ENCODE assay signal across 23 cellular contexts in the genomic region with DNA sequence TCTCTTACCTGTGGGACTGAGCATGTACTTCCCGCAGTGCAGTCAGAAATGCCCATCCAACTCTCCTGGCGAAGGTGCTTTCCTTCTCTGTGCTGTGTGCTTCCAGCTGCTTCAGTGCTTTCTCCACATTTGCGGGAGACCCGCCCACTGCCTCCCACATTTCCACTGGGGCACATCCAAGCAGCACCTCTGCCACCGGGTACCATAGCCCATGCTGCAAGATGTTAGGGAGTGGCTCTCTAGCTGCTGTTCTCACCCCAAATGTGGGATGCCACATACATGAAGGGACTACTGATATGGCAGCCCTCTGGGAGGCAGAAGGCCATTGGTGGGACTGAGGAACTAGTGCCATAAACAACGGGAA. TPM values are rescaled to one million over a fixed set of nuclear protein-coding genes. Genes with fewer than 3 reads are reported as not detected.
A peak's percentile ranks its signal among the peaks of the same experiment; 100 is the strongest.
DNase-seq lines count a peak whose midpoint lies in the region; ATAC-seq, FAIRE-seq and TF ChIP-seq lines count a peak whose summit lies in the region.
"Had no signal": no experiment of that assay in that cellular context is flagged by ENCODE, and none has a peak within 500 bp of the region (broad histone marks: within the 10 kb centered on the region; RNA-seq: fewer than 3 reads in every experiment).

No MANE protein-coding gene starts in this region.

- intact Hi-C loops in left colon (cut with DNase I, micrococcal nuclease) = no loop called here

- no peak overlapping the region for H3K4me3 ChIP-seq in CD4-positive, CD25-positive, alpha-beta regulatory T cell (ENCODE audit: low read depth, low read length)
- H3K4me3 ChIP-seq in DND-41 (ENCODE audit: low read depth in 1 of 2, low read length in 2 of 2) (no peak overlapping the region), mesenchymal stem cell (ENCODE audit: insufficient read depth in 1 of 2, low read depth in 1 of 2, low read length in 2 of 2) (no peak overlapping the region)
- H3K4me3 ChIP-seq: BLaER1, GM12878 had no signal

- no peak overlapping the region for H4K8ac ChIP-seq in mesenchymal stem cell (ENCODE audit: low read length)

- H2BK120ac ChIP-seq in mesenchymal stem cell (ENCODE audit: low read depth, low read length) = no peak overlapping the region

- H3K14ac ChIP-seq in mesenchymal stem cell (ENCODE audit: low read length in 2 of 2) = no peak overlapping the region

- no peaks in the 10 kb centered on the region for H3K27me3 Mint-ChIP-seq in CD4-positive, CD25-positive, alpha-beta regulatory T cell
- H3K27me3 Mint-ChIP-seq: CD4-positive, alpha-beta T cell had no signal

- TF ChIP-seq CTCF in DND-41 (IDR thresholded peaks at IDR 0.05; ENCODE audit: borderline replicate concordance, extremely low read depth, low read length, poor library complexity, severe bottlenecking) = no peak

- peaks cover 7% of the 10 kb centered on the region for H3K4me1 ChIP-seq in CD4-positive, CD25-positive, alpha-beta regulatory T cell (ENCODE audit: control insufficient read depth, insufficient read depth, low read length, poor library complexity, severe bottlenecking)
- no peaks in the 10 kb centered on the region for H3K4me1 ChIP-seq in DND-41 (ENCODE audit: insufficient read depth, low read length)
- no peaks in the 10 kb centered on the region for H3K4me1 ChIP-seq in mesenchymal stem cell (ENCODE audit: control insufficient read depth, insufficient read depth, low read depth, low read length)
- H3K4me1 ChIP-seq: BLaER1 had no signal

- peaks cover 3% of the 10 kb centered on the region for H3K79me1 ChIP-seq in mesenchymal stem cell (replicated peaks; ENCODE audit: low read length, poor library complexity, severe bottlenecking)

- peaks cover 30% of the 10 kb centered on the region for H3K36me3 ChIP-seq in CD4-positive, CD25-positive, alpha-beta regulatory T cell (ENCODE audit: control insufficient read depth, insufficient read depth, low read length)
- H3K36me3 ChIP-seq in DND-41 (ENCODE audit: insufficient read depth, low read length) = peaks cover 37% of the 10 kb centered on the region
- peaks cover 8 to 30% of the 10 kb centered on the region in 2 experiments for H3K36me3 ChIP-seq in mesenchymal stem cell (ENCODE audit: control insufficient read depth in 1 of 2, insufficient read depth in 2 of 2, low read depth in 1 of 2, low read length in 2 of 2)

- no peak for FAIRE-seq in H54 (lab: Jason Lieb, UNC)
- FAIRE-seq: A204.1, D721Med, GM12878, GM12892, GM18507 had no signal

- no peak overlapping the region for H3K4me2 ChIP-seq in DND-41 (ENCODE audit: insufficient read depth, low read length)
- no peak overlapping the region for H3K4me2 ChIP-seq in mesenchymal stem cell (ENCODE audit: low read length, poor library complexity, severe bottlenecking)
- H3K4me2 ChIP-seq: BLaER1 had no signal

- no peak overlapping the region for H2BK15ac ChIP-seq in mesenchymal stem cell (ENCODE audit: low read depth, poor library complexity, severe bottlenecking)

- no peaks in the 10 kb centered on the region for H3K9me3 Mint-ChIP-seq in CD4-positive, CD25-positive, alpha-beta regulatory T cell
- H3K9me3 Mint-ChIP-seq: CD14-positive monocyte; CD4-positive, alpha-beta T cell; CD8-positive, alpha-beta T cell had no signal

- H2BK5ac ChIP-seq in mesenchymal stem cell (ENCODE audit: low read depth, low read length, poor library complexity, severe bottlenecking) = no peak overlapping the region

- no peaks in the 10 kb centered on the region for H4K20me1 ChIP-seq in DND-41 (ENCODE audit: insufficient read depth, low read length)
- H4K20me1 ChIP-seq: BLaER1 had no signal

- H4K91ac ChIP-seq in mesenchymal stem cell (ENCODE audit: low read length) = no peak overlapping the region

- H3K18ac ChIP-seq in mesenchymal stem cell (ENCODE audit: low read depth in 1 of 2, low read length in 2 of 2) = no peak overlapping the region

- H2AFZ ChIP-seq in DND-41 (ENCODE audit: low read depth, low read length) (no peak overlapping the region), mesenchymal stem cell (ENCODE audit: low read depth, low read length) (no peak overlapping the region)

- H3K4me3 Mint-ChIP-seq in CD4-positive, CD25-positive, alpha-beta regulatory T cell = no peak overlapping the region
- H3K4me3 Mint-ChIP-seq: CD14-positive monocyte; CD4-positive, alpha-beta T cell; CD8-positive, alpha-beta T cell had no signal

- no peak overlapping the region for H3K27ac ChIP-seq in CD4-positive, CD25-positive, alpha-beta regulatory T cell (ENCODE audit: insufficient read depth, low read length, poor library complexity, severe bottlenecking)
- no peak overlapping the region for H3K27ac ChIP-seq in DND-41 (ENCODE audit: low read length)
- no peak overlapping the region for H3K27ac ChIP-seq in mesenchymal stem cell (ENCODE audit: low read length, poor library complexity, severe bottlenecking)
- H3K27ac ChIP-seq: BLaER1 had no signal

- peak overlapping the region in 2 of 3 donors; percentile 3 to 78 for H3K27ac Mint-ChIP-seq in CD4-positive, CD25-positive, alpha-beta regulatory T cell
- H3K27ac Mint-ChIP-seq: CD4-positive, alpha-beta T cell had no signal

- peaks cover 15 to 39% (median 23%) of the 10 kb centered on the region in 4 donors for H3K4me1 Mint-ChIP-seq in CD4-positive, CD25-positive, alpha-beta regulatory T cell
- H3K4me1 Mint-ChIP-seq: CD14-positive monocyte had no signal

- WGBS in mesenchymal stem cell = 94% methylated on average over 6 of the region's 6 CpGs

- no peak overlapping the region for H2BK12ac ChIP-seq in mesenchymal stem cell (ENCODE audit: low read length in 2 of 2)

- no peak overlapping the region for H3K23ac ChIP-seq in mesenchymal stem cell (ENCODE audit: low read length in 2 of 2)

- peaks cover 32% of the 10 kb centered on the region for H3K36me3 Mint-ChIP-seq in CD4-positive, CD25-positive, alpha-beta regulatory T cell

- no peaks in the 10 kb centered on the region for H3K79me2 ChIP-seq in DND-41 (ENCODE audit: insufficient read depth, low read length)

- TF ChIP-seq POLR2A in H54 (IDR thresholded peaks at IDR 0.05; ENCODE audit: low read depth, low read length) = no peak

- no peak for ATAC-seq in CD4-positive, CD25-positive, alpha-beta regulatory T cell (ENCODE audit: low read depth in 2 of 2)
- 0 out of 3 replicates have a peak, but pooled peaks have one; percentile 5 for ATAC-seq in DND-41 (ENCODE audit: insufficient read depth, low read depth)
- ATAC-seq in left colon = peak; percentile 7
- no peak for ATAC-seq in HG03469 (IDR thresholded peaks at IDR 0.05; ENCODE audit: unreplicated experiment)
- ATAC-seq: CD8-positive, alpha-beta T cell; GM12878 had no signal

- H3K9ac ChIP-seq in DND-41 (ENCODE audit: low read depth, low read length) = no peak overlapping the region
- no peak overlapping the region for H3K9ac ChIP-seq in mesenchymal stem cell (ENCODE audit: low read length)
- H3K9ac ChIP-seq: BLaER1 had no signal

- no peaks in the 10 kb centered on the region for H3K9me3 ChIP-seq in CD4-positive, CD25-positive, alpha-beta regulatory T cell (ENCODE audit: control insufficient read depth in 2 of 2, low read length in 2 of 2)
- H3K9me3 ChIP-seq in DND-41 (ENCODE audit: insufficient read depth, low read length, severe bottlenecking) (no peaks in the 10 kb centered on the region), mesenchymal stem cell (ENCODE audit: control insufficient read depth, low read length) (no peaks in the 10 kb centered on the region)
- H3K9me3 ChIP-seq: BE2C, BLaER1, Caco-2 had no signal

- H3K4ac ChIP-seq in mesenchymal stem cell (ENCODE audit: low read depth in 1 of 2, low read length in 2 of 2) = no peak overlapping the region

- no peak overlapping the region for H2AK5ac ChIP-seq in mesenchymal stem cell (ENCODE audit: low read length, severe bottlenecking)

- DNase-seq in CD4-positive, CD25-positive, alpha-beta regulatory T cell = no peak
- DNase-seq in DND-41 (no peak), left colon (no peak), mesenchymal stem cell (no peak), H54 (ENCODE audit: insufficient read length, low spot score) (no peak)
- DNase-seq: 8988T; ACHN; Caco-2; Calu3; CD4-positive, alpha-beta T cell; CD8-positive, alpha-beta T cell; DMS79 treated with DMSO at 0.1 percent for 48 hours; EL; GDM1 had no signal

- no peaks in the 10 kb centered on the region for H3K27me3 ChIP-seq in CD4-positive, CD25-positive, alpha-beta regulatory T cell (ENCODE audit: control insufficient read depth, insufficient read depth, low read length)
- H3K27me3 ChIP-seq in DND-41 (ENCODE audit: insufficient read depth, low read length, poor library complexity) (no peaks in the 10 kb centered on the region), mesenchymal stem cell (ENCODE audit: control insufficient read depth in 1 of 2, insufficient read depth in 1 of 2, low read length in 2 of 2) (no peaks in the 10 kb centered on the region)
- H3K27me3 ChIP-seq: BE2C, BLaER1 had no signal

RNA-seq across cellular contexts. Expression of a gene that starts 8.8 kb away (rescaled TPM):
- total RNA-seq in CD4-positive, CD25-positive, alpha-beta regulatory T cell = 18.7 TPM
- polyA plus RNA-seq in CD4-positive, CD25-positive, alpha-beta regulatory T cell = 10 to 100 TPM; 53.0 to 93.4 (median 65.3) TPM
- total RNA-seq in left colon = 10 to 100 TPM; 58.7 to 69.7 TPM
- polyA plus RNA-seq in mesenchymal stem cell (2013, experiment 1 of 2) = 62.8 TPM
- polyA plus RNA-seq in mesenchymal stem cell (2013, experiment 2 of 2) = 70.2 TPM

Comparison
In these comparisons a context has a peak if more than half of its experiments do, and no peak if none do; other contexts are left out.
1. ATAC-seq: peak in DND-41 (single experiment) and left colon (single experiment); none in CD4-positive, CD25-positive, alpha-beta regulatory T cell (0 of 2) and HG03469 (single experiment).